ENCODE assay signal across 18 cellular contexts in the genomic region with DNA sequence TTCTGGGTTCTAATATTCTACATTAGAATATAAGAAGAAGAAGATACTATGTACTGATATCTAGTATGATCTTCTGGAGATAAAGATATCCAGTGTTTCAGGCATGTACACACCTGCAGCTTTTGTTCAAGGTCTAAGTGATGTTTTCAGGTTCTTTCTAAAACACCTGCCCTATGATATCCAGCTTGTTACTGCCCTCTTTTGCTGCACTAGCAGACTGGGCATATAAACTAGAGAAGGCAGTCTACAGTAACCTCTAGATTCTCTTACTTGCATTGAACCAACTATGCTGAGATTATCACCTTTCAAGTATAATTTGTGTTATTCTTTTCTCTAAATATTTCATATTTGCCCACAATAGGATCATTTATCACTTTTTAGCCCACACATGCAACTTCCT. TPM values are rescaled to one million over a fixed set of nuclear protein-coding genes. Genes with fewer than 3 reads are reported as not detected.
DNase-seq lines count a peak whose midpoint lies in the region; ATAC-seq and TF ChIP-seq lines count a peak whose summit lies in the region.
"Had no signal": no experiment of that assay in that cellular context is flagged by ENCODE, and none has a peak within 500 bp of the region (broad histone marks: within the 10 kb centered on the region; RNA-seq: fewer than 3 reads in every experiment).

No MANE protein-coding gene starts in this region.

- H3K4me1 Mint-ChIP-seq in CD8-positive, alpha-beta T cell (ENCODE audit: low read depth) = peaks cover 30% of the 10 kb centered on the region
- H3K4me1 Mint-ChIP-seq in naive thymus-derived CD8-positive, alpha-beta T cell = peaks cover 5 to 30% (median 29%) of the 10 kb centered on the region in 4 donors
- H3K4me1 Mint-ChIP-seq in activated CD4-positive, alpha-beta memory T cell treated with anti-CD3 and anti-CD28 coated beads, Interleukin-2, amount 10 ng/mL, durations not matched to agents 7 days and 5 days = peaks cover 29% of the 10 kb centered on the region

- no peak for DNase-seq in CD8-positive, alpha-beta T cell
- DNase-seq in GM23248 (no peak), SW480 (ENCODE audit: low spot score) (peak; percentile 11)
- DNase-seq in naive thymus-derived CD8-positive, alpha-beta T cell = peak in 2 of 10 donors; percentile 5 to 8
- no peak for DNase-seq in activated CD4-positive, alpha-beta memory T cell treated with anti-CD3 and anti-CD28 coated beads, Interleukin-2, amount 10 ng/mL, durations not matched to agents 7 days and 5 days
- DNase-seq: activated CD4-positive, alpha-beta T cell treated with anti-CD3 and anti-CD28 coated beads for 4 hours; activated CD8-positive, alpha-beta memory T cell treated with anti-CD3 and anti-CD28 coated beads, Interleukin-2, amount 50 U/mL, for 4 hours; AML-193; GF-D8; heart right ventricle; lower lobe of right lung; NCI-H1694 treated with DMSO at 0.1 percent for 48 hours; stimulated activated CD4-positive, alpha-beta T cell treated with anti-CD3 and anti-CD28 coated beads, Interleukin-1b, Interleukin-23, amount 100 ng/mL, for 48 hours; stomach had no signal

- no peaks in the 10 kb centered on the region for H3K27me3 Mint-ChIP-seq in CD8-positive, alpha-beta T cell (ENCODE audit: low read depth)
- no peaks in the 10 kb centered on the region for H3K27me3 Mint-ChIP-seq in naive thymus-derived CD8-positive, alpha-beta T cell
- no peaks in the 10 kb centered on the region for H3K27me3 Mint-ChIP-seq in activated CD4-positive, alpha-beta memory T cell treated with anti-CD3 and anti-CD28 coated beads, Interleukin-2, amount 10 ng/mL, durations not matched to agents 7 days and 5 days

- CTCF ChIA-PET in CD8-positive, alpha-beta T cell (lab: Charles Lee) = interaction anchor here (1.0 to 4.5 kb wide), 3 partner anchors 23 to 203 kb away, joined by 3 to 30 read pairs (median 3); no protein-coding TSS in a partner anchor
- CTCF ChIA-PET in activated CD4-positive, alpha-beta memory T cell treated with anti-CD3 and anti-CD28 coated beads, Interleukin-2, amount 10 ng/mL, durations not matched to agents 7 days and 5 days (lab: Charles Lee) = interaction anchor here (4.9 kb wide), 1 partner anchor 203 kb away, joined by 25 read pairs; no protein-coding TSS in a partner anchor

- no peaks in the 10 kb centered on the region for H4K20me1 ChIP-seq in GM23248 (ENCODE audit: insufficient read depth)

- H3K4me2 ChIP-seq in GM23248 (ENCODE audit: unreplicated experiment) = no peak overlapping the region

- no peak overlapping the region for H3K4me3 Mint-ChIP-seq in CD8-positive, alpha-beta T cell
- H3K4me3 Mint-ChIP-seq in naive thymus-derived CD8-positive, alpha-beta T cell = no peak overlapping the region
- H3K4me3 Mint-ChIP-seq in activated CD4-positive, alpha-beta memory T cell treated with anti-CD3 and anti-CD28 coated beads, Interleukin-2, amount 10 ng/mL, durations not matched to agents 7 days and 5 days = no peak overlapping the region

- H3K9me2 ChIP-seq in GM23248 (ENCODE audit: insufficient read depth) = no peaks in the 10 kb centered on the region

- POLR2A ChIA-PET in CD8-positive, alpha-beta T cell (lab: Charles Lee) = no interaction called here
- POLR2A ChIA-PET in naive thymus-derived CD8-positive, alpha-beta T cell (lab: Charles Lee) = interaction anchor here (0.6 kb wide), 2 partner anchors 16 to 35 kb away, joined by 3 to 4 read pairs; no protein-coding TSS in a partner anchor
- POLR2A ChIA-PET in activated CD4-positive, alpha-beta memory T cell treated with anti-CD3 and anti-CD28 coated beads, Interleukin-2, amount 10 ng/mL, durations not matched to agents 7 days and 5 days (lab: Charles Lee) = interaction anchor here (1.5 kb wide), 1 partner anchor 55 kb away, joined by 3 read pairs; no protein-coding TSS in a partner anchor

- peaks cover 8% of the 10 kb centered on the region for H3K36me3 Mint-ChIP-seq in CD8-positive, alpha-beta T cell
- no peaks in the 10 kb centered on the region for H3K36me3 Mint-ChIP-seq in naive thymus-derived CD8-positive, alpha-beta T cell
- H3K36me3 Mint-ChIP-seq in activated CD4-positive, alpha-beta memory T cell treated with anti-CD3 and anti-CD28 coated beads, Interleukin-2, amount 10 ng/mL, durations not matched to agents 7 days and 5 days (ENCODE audit: low read depth) = peaks cover 4% of the 10 kb centered on the region

- H3K27ac ChIP-seq in CD8-positive, alpha-beta T cell (ENCODE audit: low read depth, low read length) = no peak overlapping the region
- no peak overlapping the region for H3K27ac ChIP-seq in GM23248
- H3K27ac ChIP-seq: parathyroid adenoma had no signal

- no peaks in the 10 kb centered on the region for H3K9me3 ChIP-seq in CD8-positive, alpha-beta T cell (ENCODE audit: low read length)
- no peaks in the 10 kb centered on the region for H3K9me3 ChIP-seq in GM23248 (ENCODE audit: low read depth)
- H3K9me3 ChIP-seq: heart right ventricle, lower lobe of right lung, stomach, vagina had no signal

- H3F3A ChIP-seq in GM23248 (ENCODE audit: insufficient read depth) = peaks cover 27% of the 10 kb centered on the region

- no peaks in the 10 kb centered on the region for H3K36me3 ChIP-seq in CD8-positive, alpha-beta T cell (ENCODE audit: insufficient read depth, low read length)
- no peaks in the 10 kb centered on the region for H3K36me3 ChIP-seq in GM23248 (ENCODE audit: low read depth)
- H3K36me3 ChIP-seq: heart right ventricle, lower lobe of right lung, stomach, vagina had no signal

- intact Hi-C loops in CD8-positive, alpha-beta T cell (cut with DNase I, micrococcal nuclease) = loop anchor here (1.0 to 10.0 kb wide), 4 partner anchors 125 to 437 kb away; a partner anchor contains a TSS

- H3K27ac Mint-ChIP-seq in CD8-positive, alpha-beta T cell = peak overlapping the region; percentile 85
- peak overlapping the region in 6 of 10 donors; percentile 51 to 91 (median 85) for H3K27ac Mint-ChIP-seq in naive thymus-derived CD8-positive, alpha-beta T cell
- H3K27ac Mint-ChIP-seq in activated CD4-positive, alpha-beta memory T cell treated with anti-CD3 and anti-CD28 coated beads, Interleukin-2, amount 10 ng/mL, durations not matched to agents 7 days and 5 days = no peak overlapping the region

- in situ Hi-C loops in GM23248 (cut with MboI) = loop anchor here (25.0 kb wide), 1 partner anchor 195 kb away; no protein-coding TSS in a partner anchor

- peak overlapping the region; percentile 89 for H2AFZ ChIP-seq in GM23248

- H3K4me1 ChIP-seq in CD8-positive, alpha-beta T cell (ENCODE audit: insufficient read depth, low read length) = peaks cover 23% of the 10 kb centered on the region
- peaks cover 12% of the 10 kb centered on the region for H3K4me1 ChIP-seq in GM23248 (ENCODE audit: insufficient read depth)
- H3K4me1 ChIP-seq: parathyroid adenoma had no signal

- H3K4me3 ChIP-seq in CD8-positive, alpha-beta T cell (ENCODE audit: low read depth, low read length) = no peak overlapping the region
- no peak overlapping the region for H3K4me3 ChIP-seq in GM23248

- TF ChIP-seq CTCF in CD8-positive, alpha-beta T cell (IDR thresholded peaks at IDR 0.05) = no peak

- peaks cover 21% of the 10 kb centered on the region for H3K79me2 ChIP-seq in GM23248 (ENCODE audit: insufficient read depth)
- H3K79me2 ChIP-seq: parathyroid adenoma had no signal

- H3K9ac ChIP-seq in GM23248 = no peak overlapping the region
- H3K9ac ChIP-seq: parathyroid adenoma had no signal

- no peaks in the 10 kb centered on the region for H3K9me3 Mint-ChIP-seq in CD8-positive, alpha-beta T cell
- no peaks in the 10 kb centered on the region for H3K9me3 Mint-ChIP-seq in naive thymus-derived CD8-positive, alpha-beta T cell
- no peaks in the 10 kb centered on the region for H3K9me3 Mint-ChIP-seq in activated CD4-positive, alpha-beta memory T cell treated with anti-CD3 and anti-CD28 coated beads, Interleukin-2, amount 10 ng/mL, durations not matched to agents 7 days and 5 days

- H3K27me3 ChIP-seq in CD8-positive, alpha-beta T cell (ENCODE audit: insufficient read depth, low read length) = no peaks in the 10 kb centered on the region
- H3K27me3 ChIP-seq in GM23248 (replicated peaks; ENCODE audit: insufficient read depth) = no peaks in the 10 kb centered on the region
- H3K27me3 ChIP-seq: heart right ventricle, stomach, vagina had no signal

- no peak for ATAC-seq in CD8-positive, alpha-beta T cell
- ATAC-seq in naive thymus-derived CD8-positive, alpha-beta T cell = no peak
- no peak for ATAC-seq in HG03457 (IDR thresholded peaks at IDR 0.05; ENCODE audit: unreplicated experiment)
- no peak for ATAC-seq in GM19324 (IDR thresholded peaks at IDR 0.05; ENCODE audit: low FRiP score, unreplicated experiment)
- ATAC-seq: heart right ventricle, lower lobe of right lung had no signal

RNA-seq across cellular contexts. Expression of a gene that starts 1.9 kb away (rescaled TPM):
- total RNA-seq in CD8-positive, alpha-beta T cell = 10 to 100 TPM; 62.9 to 66.7 TPM
- 28.4 and 34.7 TPM in 2 replicates for total RNA-seq in GM23248 (2014; rRNA removed; shearing (Covaris generic))
- polyA plus RNA-seq in GM23248 (2016; fragmentation: Nextera tagmentation; extraction: Ambion mirVana) = 12.4 and 16.6 TPM in 2 replicates
- total RNA-seq in naive thymus-derived CD8-positive, alpha-beta T cell = 100 to 1,000 TPM; 111 to 119 TPM
- 10 to 100 TPM; 31.4 to 36.4 (median 31.6) TPM for polyA plus RNA-seq in naive thymus-derived CD8-positive, alpha-beta T cell
- total RNA-seq in activated CD4-positive, alpha-beta memory T cell treated with anti-CD3 and anti-CD28 coated beads, Interleukin-2, amount 10 ng/mL, durations not matched to agents 7 days and 5 days = 10 to 100 TPM; 82.4 to 82.7 TPM

RNA-seq across cellular contexts. Expression of a gene that starts 48.9 kb away (rescaled TPM):
- 10 to 100 TPM; 80.0 to 83.7 TPM for total RNA-seq in CD8-positive, alpha-beta T cell
- 88.9 and 147 TPM in 2 replicates for total RNA-seq in GM23248 (2014; rRNA removed; shearing (Covaris generic))
- polyA plus RNA-seq in GM23248 (2016; fragmentation: Nextera tagmentation; extraction: Ambion mirVana) = 151 and 157 TPM in 2 replicates
- total RNA-seq in naive thymus-derived CD8-positive, alpha-beta T cell = 100 to 1,000 TPM; 125 to 131 TPM
- 100 to 1,000 TPM; 172 to 191 (median 188) TPM for polyA plus RNA-seq in naive thymus-derived CD8-positive, alpha-beta T cell
- 100 to 1,000 TPM; 103 to 104 TPM for total RNA-seq in activated CD4-positive, alpha-beta memory T cell treated with anti-CD3 and anti-CD28 coated beads, Interleukin-2, amount 10 ng/mL, durations not matched to agents 7 days and 5 days
